ENCODE assay signal across 1 cellular context in genomic region chr16:67880584-67880983, GRCh38.
TF ChIP-seq lines count a peak whose summit lies in the region.

No MANE protein-coding gene starts in this region.

TF ChIP-seq in HepG2, 621 proteins besides CTCF, POLR2A, EP300 and RAD21:
- TF ChIP-seq EED (CRISPR knock-in tag; IDR thresholded peaks at IDR 0.05) (no peak), PBX2 (CRISPR knock-in tag; IDR thresholded peaks at IDR 0.05) (no peak), HIVEP1 (CRISPR knock-in tag; IDR thresholded peaks at IDR 0.05) (no peak), RBFOX2 (IDR thresholded peaks at IDR 0.05; ENCODE audit: low read depth, low read length) (0 out of 2 replicates have a peak, but pooled peaks have one; percentile 26), MXI1 (IDR thresholded peaks at IDR 0.05; ENCODE audit: borderline replicate concordance, low read depth, low read length) (no peak)
TF ChIP-seq in HepG2: peak in this region for 1.
